ENCODE assay signal across 11 cellular contexts in the genomic region with DNA sequence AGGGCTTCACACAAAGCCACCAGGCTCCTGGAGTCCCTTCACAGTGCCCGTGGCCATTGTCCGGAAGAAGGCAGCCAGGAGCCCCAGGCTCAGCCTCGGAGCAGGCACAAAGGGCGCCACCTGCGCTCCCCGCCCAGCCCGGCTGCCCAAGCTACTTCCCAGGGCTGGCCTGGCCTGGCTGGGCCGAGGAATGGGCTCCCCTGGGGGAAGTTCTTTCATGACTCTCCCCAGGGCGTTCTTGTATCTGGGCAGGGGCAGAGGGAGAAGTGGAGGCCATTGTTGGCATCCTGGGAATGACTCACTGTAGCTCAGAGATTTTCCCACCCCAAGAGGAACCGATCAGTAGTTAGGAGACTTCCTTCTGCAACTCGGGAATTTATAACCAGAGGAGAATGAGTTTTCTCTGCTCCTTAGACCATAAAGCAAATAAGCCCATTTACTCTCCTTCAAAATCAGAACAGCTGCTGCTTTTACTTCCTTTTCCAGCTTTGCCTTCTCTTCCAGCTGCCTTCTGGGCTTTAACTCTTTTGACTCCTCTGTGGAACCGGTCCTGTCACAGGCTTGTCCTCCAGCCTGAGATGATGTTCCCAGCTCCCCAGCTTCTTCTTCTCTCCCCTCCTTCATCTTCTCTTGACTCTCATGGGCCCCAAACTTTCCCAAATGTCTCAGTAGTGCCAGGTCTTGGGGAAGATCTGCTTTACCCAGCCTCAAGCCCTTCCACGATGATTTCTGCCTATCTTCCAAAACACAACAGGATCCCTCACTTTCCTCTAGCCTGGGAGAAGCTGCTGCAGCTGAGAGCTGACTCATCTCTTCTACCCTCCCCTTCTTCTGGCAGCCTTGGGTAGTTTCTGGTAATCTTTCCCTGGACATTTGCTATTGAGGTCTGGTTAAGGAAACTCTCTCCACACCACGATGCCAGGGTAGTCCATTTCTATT.
DNase-seq lines count a peak whose midpoint lies in the region; ATAC-seq and TF ChIP-seq lines count a peak whose summit lies in the region.
"Had no signal": no experiment of that assay in that cellular context is flagged by ENCODE, and none has a peak within 500 bp of the region (broad histone marks: within the 10 kb centered on the region; RNA-seq: fewer than 3 reads in every experiment).

No MANE protein-coding gene starts in this region.

- H3K27ac ChIP-seq in PC-3 (ENCODE audit: low read length) (no peak overlapping the region), transverse colon (peak overlapping the region; percentile 75 to 80 (median 76))
- H3K27ac ChIP-seq: SK-N-MC had no signal

- no peak for DNase-seq in PC-3
- DNase-seq in mucosa of gallbladder (ENCODE audit: low spot score), result peak; percentile 36
- DNase-seq in transverse colon, result peak; percentile 19
- DNase-seq in DMS114 treated with DMSO at 0.1 percent for 48 hours (lab: John Stamatoyannopoulos, UW; ENCODE audit: unreplicated experiment), result no peak
- DNase-seq in cortex of kidney (lab: John Stamatoyannopoulos, UW), result no peak
- DNase-seq: activated gamma-delta T cell treated with Interleukin-2 at 50 U/mL for 16 hours, NCI-H1092 treated with DMSO at 0.1 percent for 48 hours had no signal

- no peaks in the 10 kb centered on the region for H4K20me1 ChIP-seq in PC-3 (ENCODE audit: low read length)

- H3F3A ChIP-seq in PC-3 (ENCODE audit: low read length, unreplicated experiment), result no peaks in the 10 kb centered on the region

- WGBS in transverse colon (ENCODE audit: low coverage in 1 of 2), 2 donors, result 29 to 35% methylated on average over 1 to 14 of the region's 14 CpGs

- H3K9me2 ChIP-seq in PC-3 (replicated peaks; ENCODE audit: low read length), result no peaks in the 10 kb centered on the region

- H3K79me2 ChIP-seq in PC-3 (ENCODE audit: low read length), result no peaks in the 10 kb centered on the region

- H3K27me3 ChIP-seq in PC-3 (ENCODE audit: low read length), result no peaks in the 10 kb centered on the region
- H3K27me3 ChIP-seq in transverse colon, result no peaks in the 10 kb centered on the region

- H2AFZ ChIP-seq in PC-3 (ENCODE audit: low read length), result no peak overlapping the region

- peak; percentile 40; the same call in 1 of the 2 replicates for ATAC-seq in PC-3
- ATAC-seq in esophagus mucosa, result peak; percentile 8
- no peak for ATAC-seq in GM18861 (IDR thresholded peaks at IDR 0.05; ENCODE audit: unreplicated experiment)
- ATAC-seq in HG02759 (IDR thresholded peaks at IDR 0.05; ENCODE audit: unreplicated experiment), result no peak

- no peak for TF ChIP-seq EP300 in transverse colon (IDR thresholded peaks at IDR 0.05; ENCODE audit: low read depth)

- no peak for TF ChIP-seq POLR2A in transverse colon (IDR thresholded peaks at IDR 0.05)

- H3K9ac ChIP-seq in PC-3 (ENCODE audit: low read length), result no peak overlapping the region

- BruUV-seq in PC-3 (replicated peaks; lab: Mats Ljungman, UMichigan), result no TSS peak

- POLR2A ChIA-PET in PC-3 (lab: Charles Lee; ENCODE audit: unreplicated experiment), result interaction anchor here (0.6 kb wide), 1 partner anchor 22 kb away, joined by 4 read pairs; no protein-coding TSS in a partner anchor

- no peak overlapping the region for H3K4me3 ChIP-seq in PC-3 (ENCODE audit: low read length)
- no peak overlapping the region for H3K4me3 ChIP-seq in transverse colon
- H3K4me3 ChIP-seq: SK-N-MC had no signal

- H3K9me3 ChIP-seq in PC-3 (ENCODE audit: low read length), result no peaks in the 10 kb centered on the region
- no peaks in the 10 kb centered on the region for H3K9me3 ChIP-seq in transverse colon

- in situ Hi-C loops in transverse colon (cut with MboI; ENCODE audit: low pct_ligation_motif_present in 1 of 4, low pct_unique_long_range_greater_than_20kb in 1 of 4, low sequenced_read_pairs in 3 of 4), result loop anchor here in 2 of 4 donors (10.0 kb wide), 1 partner anchor 215 kb away; the partner anchor contains the start of gene PLXNA2 (in 2 of the 2)

- CTCF ChIA-PET in PC-3 (lab: Charles Lee), result no interaction called here

- no peaks in the 10 kb centered on the region for H3K4me1 ChIP-seq in PC-3 (ENCODE audit: insufficient read depth, low read length)
- H3K4me1 ChIP-seq in transverse colon, result peaks cover 19 to 29% (median 21%) of the 10 kb centered on the region in 4 donors

- TF ChIP-seq CTCF in PC-3 (conservative IDR thresholded peaks at IDR 0.05; ENCODE audit: low read depth, low read length) (no peak), transverse colon (IDR thresholded peaks at IDR 0.05) (no peak)

- H3K4me2 ChIP-seq in PC-3 (ENCODE audit: low read length), result no peak overlapping the region

- H3K36me3 ChIP-seq in PC-3 (ENCODE audit: low read depth, low read length) (0 out of 2 replicates have a peak, but pooled peaks cover 3% of the 10 kb centered on the region), transverse colon (no peaks in the 10 kb centered on the region)

- intact Hi-C loops in PC-3 (cut with micrococcal nuclease) (loop anchor here (10.0 kb wide), 1 partner anchor 65 kb away; no protein-coding TSS in a partner anchor), transverse colon (cut with DNase I; ENCODE audit: low total_unique reads) (loop anchor here (10.0 kb wide), 1 partner anchor 55 kb away; no protein-coding TSS in a partner anchor)

Comparison
In these comparisons a context has a peak if more than half of its experiments do, and no peak if none do; other contexts are left out.
1. ATAC-seq: peak in PC-3 (single experiment) and esophagus mucosa (single experiment); none in GM18861 (single experiment) and HG02759 (single experiment).
2. DNase-seq: peak in mucosa of gallbladder (single experiment) and transverse colon (single experiment); none in PC-3 (single experiment), DMS114 treated with DMSO at 0.1 percent for 48 hours (single experiment) and cortex of kidney (single experiment).